ENCODE assay signal across 17 cellular contexts in genomic region chr19:12701596-12702282, GRCh38. TPM values are rescaled to one million over a fixed set of nuclear protein-coding genes. Genes with fewer than 3 reads are reported as not detected.
"Had no signal": no experiment of that assay in that cellular context is flagged by ENCODE, and none has a peak within 500 bp of the region (broad histone marks: within the 10 kb centered on the region; RNA-seq: fewer than 3 reads in every experiment).

No MANE protein-coding gene starts in this region.

- H3K4me3 ChIP-seq: colonic mucosa, lung, upper lobe of right lung had no signal

- DNase-seq: activated CD4-positive, alpha-beta T cell treated with anti-CD3 and anti-CD28 coated beads, Interleukin-2, amount 50 U/mL, for 1 hour; activated CD4-positive, CD25-positive, alpha-beta regulatory T cell treated with anti-CD3 and anti-CD28 coated beads, Interleukin-2, amount 50 U/mL, for 72 hours; activated CD8-positive, alpha-beta memory T cell treated with anti-CD3 and anti-CD28 coated beads, Interleukin-2, amount 50 U/mL, for 4 hours; activated effector memory CD4-positive, alpha-beta T cell treated with anti-CD3 and anti-CD28 coated beads, Interleukin-2, amount 50 U/mL, for 16 hours; activated naive CD4-positive, alpha-beta T cell treated with anti-CD3 and anti-CD28 coated beads, Interleukin-2, amount 50 U/mL, for 16 hours; activated T-cell treated with anti-CD3 and anti-CD28 coated beads, Interleukin-2, amount 50 U/mL, for 72 hours; aorta; colonic mucosa; endodermal cell; erythroblast; foreskin melanocyte; posterior cingulate gyrus; retina; stimulated activated naive B cell treated with anti-CD40 and anti-IgM and Interleukin-4, amounts not matched to agents 10 μg/mL and 1 μg/mL and 100 μg/mL, for 72 hours; upper lobe of right lung had no signal

- H3K27me3 ChIP-seq: colonic mucosa, upper lobe of right lung had no signal

- H3K9me3 ChIP-seq: colonic mucosa, upper lobe of right lung had no signal

- H3K27ac ChIP-seq: colonic mucosa, upper lobe of right lung had no signal

- H3K4me1 ChIP-seq: colonic mucosa, upper lobe of right lung had no signal

RNA-seq across cellular contexts. Expression of gene GNG14, which starts 13.9 kb away (rescaled TPM):
- polyA plus RNA-seq: aorta, keratinocyte, lung had no signal
